In genomic region chr10:111745982-111746381, GRCh38 we compare ENCODE assay signal across 1 cellular context.
TF ChIP-seq lines count a peak whose summit lies in the region.

No MANE protein-coding gene starts in this region.

TF ChIP-seq in HepG2, 621 proteins besides CTCF, POLR2A, EP300 and RAD21:
- TF ChIP-seq ZNF407 (CRISPR knock-in tag; IDR thresholded peaks at IDR 0.05; ENCODE audit: not compliant biosample characterization) (no peak), ZNF337 (CRISPR knock-in tag; IDR thresholded peaks at IDR 0.05; ENCODE audit: borderline replicate concordance, low read depth) (no peak), ZNF234 (CRISPR knock-in tag; conservative IDR thresholded peaks at IDR 0.05) (no peak), MNT (IDR thresholded peaks at IDR 0.05) (peak; percentile 98), JUNB (CRISPR knock-in tag; IDR thresholded peaks at IDR 0.05; ENCODE audit: borderline replicate concordance) (no peak), ZNF292 (CRISPR knock-in tag; IDR thresholded peaks at IDR 0.05; ENCODE audit: borderline replicate concordance, low read depth) (no peak), ZNF558 (CRISPR knock-in tag; IDR thresholded peaks at IDR 0.05; ENCODE audit: borderline replicate concordance) (no peak), E2F2 (CRISPR knock-in tag; IDR thresholded peaks at IDR 0.05; ENCODE audit: borderline replicate concordance) (no peak)
TF ChIP-seq in HepG2: peak in this region for 1.
